In the genomic region with DNA sequence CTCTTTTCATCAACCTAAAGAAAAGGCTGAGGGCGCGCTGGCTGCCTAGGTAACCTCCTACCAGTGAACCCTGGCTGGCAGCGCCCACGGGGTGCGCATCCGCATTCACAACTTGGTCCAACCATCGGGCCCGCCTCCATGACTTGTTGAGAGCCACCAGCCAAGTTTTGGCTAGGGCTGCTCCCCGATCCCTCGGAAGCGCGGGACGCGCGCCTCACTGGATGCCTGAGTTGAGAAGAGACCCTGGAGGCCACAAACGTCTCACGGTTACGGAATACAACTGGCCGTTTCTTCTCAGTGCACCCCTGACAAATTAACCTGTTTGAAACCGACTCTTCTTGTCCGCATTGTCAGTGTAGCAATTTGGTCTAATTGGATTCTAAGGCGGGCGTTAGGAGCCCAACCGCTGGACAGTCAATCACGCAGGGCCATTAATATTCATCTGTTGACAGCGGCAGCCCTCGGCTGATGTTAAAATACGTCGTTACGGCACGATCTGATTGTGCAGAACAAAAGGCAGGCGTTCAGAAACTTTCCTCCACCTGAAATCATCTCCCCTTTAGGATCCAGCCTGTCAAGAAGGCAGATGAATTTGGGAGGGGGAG, we compare ENCODE assay signal across 16 cellular contexts. TPM values are rescaled to one million over a fixed set of nuclear protein-coding genes. Genes with fewer than 3 reads are reported as not detected.
DNase-seq lines count a peak whose midpoint lies in the region; ATAC-seq and TF ChIP-seq lines count a peak whose summit lies in the region.
"Had no signal": no experiment of that assay in that cellular context is flagged by ENCODE, and none has a peak within 500 bp of the region (broad histone marks: within the 10 kb centered on the region; RNA-seq: fewer than 3 reads in every experiment).

No MANE protein-coding gene starts in this region.

- no peak for ATAC-seq in activated T-cell treated with anti-CD3 and anti-CD28 coated beads, Interleukin-2, amount 50 U/mL, for 4 hours
- ATAC-seq in activated CD8-positive, alpha-beta T cell treated with anti-CD3 and anti-CD28 coated beads for 36 hours: no peak
- ATAC-seq: body of pancreas, foreskin keratinocyte had no signal

- H3K23ac ChIP-seq in trophoblast cell (ENCODE audit: low read length): no peak overlapping the region

- peak; percentile 20 for DNase-seq in activated T-cell treated with anti-CD3 and anti-CD28 coated beads, Interleukin-2, amount 50 U/mL, for 1 hour
- no peak for DNase-seq in activated T-cell treated with anti-CD3 and anti-CD28 coated beads, Interleukin-2, amount 50 U/mL, for 4 hours
- DNase-seq in trophoblast cell: no peak
- DNase-seq in activated CD8-positive, alpha-beta T cell treated with anti-CD3 and anti-CD28 coated beads for 36 hours: no peak
- no peak for DNase-seq in vagina (ENCODE audit: extremely low spot score in 2 of 2)
- DNase-seq in NCI-H510A treated with DMSO at 0.1 percent for 48 hours (lab: John Stamatoyannopoulos, UW): no peak
- DNase-seq: ACHN; body of pancreas; foreskin keratinocyte; HFFc6; MM.1S; stimulated activated CD4-positive, alpha-beta T cell treated with anti-CD3 and anti-CD28 coated beads, Interleukin-12 subunit alpha, Interleukin-12 subunit beta, amount 100 ng/mL, for 4 hours; WERI-Rb-1 had no signal

- no peak overlapping the region for H3K4ac ChIP-seq in trophoblast cell (ENCODE audit: low read depth, low read length)

- no peak overlapping the region for H3K27ac ChIP-seq in HUES6 (ENCODE audit: low read depth, low read length)
- no peak overlapping the region for H3K27ac ChIP-seq in trophoblast cell (ENCODE audit: low read depth, low read length)
- H3K27ac ChIP-seq in vagina: no peak overlapping the region
- H3K27ac ChIP-seq: body of pancreas, foreskin keratinocyte, SK-N-MC, WERI-Rb-1 had no signal

- no peaks in the 10 kb centered on the region for H3K4me1 Mint-ChIP-seq in activated T-cell treated with anti-CD3 and anti-CD28 coated beads, Interleukin-2, amount 50 U/mL, for 4 hours (ENCODE audit: low read depth)
- peaks cover 3% of the 10 kb centered on the region for H3K4me1 Mint-ChIP-seq in activated CD8-positive, alpha-beta T cell treated with anti-CD3 and anti-CD28 coated beads for 36 hours (ENCODE audit: low read depth)

- no peak overlapping the region for H4K12ac ChIP-seq in trophoblast cell (ENCODE audit: low read depth, low read length)

- peaks cover 25% of the 10 kb centered on the region for H3K27me3 Mint-ChIP-seq in activated T-cell treated with anti-CD3 and anti-CD28 coated beads, Interleukin-2, amount 50 U/mL, for 4 hours (ENCODE audit: low read depth)
- H3K27me3 Mint-ChIP-seq in activated CD8-positive, alpha-beta T cell treated with anti-CD3 and anti-CD28 coated beads for 36 hours: peaks cover 18% of the 10 kb centered on the region

- peak overlapping the region; percentile 71 for H3K4me2 ChIP-seq in trophoblast cell (ENCODE audit: low read length)

- no peak overlapping the region for H4K8ac ChIP-seq in trophoblast cell (ENCODE audit: low read depth, low read length)

- POLR2A ChIA-PET in activated CD8-positive, alpha-beta T cell treated with anti-CD3 and anti-CD28 coated beads for 36 hours (lab: Charles Lee): no interaction called here

- no peaks in the 10 kb centered on the region for H3K36me3 Mint-ChIP-seq in activated T-cell treated with anti-CD3 and anti-CD28 coated beads, Interleukin-2, amount 50 U/mL, for 4 hours (ENCODE audit: insufficient read depth)
- H3K36me3 Mint-ChIP-seq in activated CD8-positive, alpha-beta T cell treated with anti-CD3 and anti-CD28 coated beads for 36 hours (ENCODE audit: low read depth): no peaks in the 10 kb centered on the region

- peak overlapping the region; percentile 18 for H3K9ac ChIP-seq in HUES6 (ENCODE audit: low read length)
- H3K9ac ChIP-seq in trophoblast cell (ENCODE audit: low read length): no peak overlapping the region

- no peak overlapping the region for H3K18ac ChIP-seq in trophoblast cell (ENCODE audit: low read length)

- no peaks in the 10 kb centered on the region for H3K9me3 Mint-ChIP-seq in activated T-cell treated with anti-CD3 and anti-CD28 coated beads, Interleukin-2, amount 50 U/mL, for 4 hours
- no peaks in the 10 kb centered on the region for H3K9me3 Mint-ChIP-seq in activated CD8-positive, alpha-beta T cell treated with anti-CD3 and anti-CD28 coated beads for 36 hours

- TF ChIP-seq POLR2A in vagina (IDR thresholded peaks at IDR 0.05): no peak

- H4K91ac ChIP-seq in trophoblast cell (ENCODE audit: low read depth, low read length): no peak overlapping the region

- no peak overlapping the region for H2AK5ac ChIP-seq in trophoblast cell (ENCODE audit: low read length)

- TF ChIP-seq CTCF in activated CD8-positive, alpha-beta T cell treated with anti-CD3 and anti-CD28 coated beads for 36 hours (IDR thresholded peaks at IDR 0.05): no peak
- no peak for TF ChIP-seq CTCF in vagina (IDR thresholded peaks at IDR 0.05)

- H2AFZ ChIP-seq in trophoblast cell (ENCODE audit: insufficient read depth, low read length, poor library complexity): peak overlapping the region; percentile 41

- intact Hi-C loops in activated CD8-positive, alpha-beta T cell treated with anti-CD3 and anti-CD28 coated beads for 36 hours (cut with micrococcal nuclease): no loop called here
- intact Hi-C loops in vagina (cut with DNase I): no loop called here

- no peak overlapping the region for H2BK12ac ChIP-seq in trophoblast cell (ENCODE audit: low read length)

- CTCF ChIA-PET in activated CD8-positive, alpha-beta T cell treated with anti-CD3 and anti-CD28 coated beads for 36 hours (lab: Charles Lee): no interaction called here

- no peaks in the 10 kb centered on the region for H3K36me3 ChIP-seq in HUES6 (ENCODE audit: control insufficient read depth, insufficient read depth, low read length)
- H3K36me3 ChIP-seq in trophoblast cell (ENCODE audit: control insufficient read depth in 1 of 2, insufficient read depth in 2 of 2, low read length in 2 of 2): no peaks in the 10 kb centered on the region
- no peaks in the 10 kb centered on the region for H3K36me3 ChIP-seq in vagina
- H3K36me3 ChIP-seq: WERI-Rb-1 had no signal

- no CpG with 5 or more reads among the region's 32 CpGs for WGBS in trophoblast cell (ENCODE audit: extremely low coverage, insufficient coverage, insufficient read length)

- H2BK5ac ChIP-seq in trophoblast cell (ENCODE audit: low read depth, low read length, poor library complexity): no peak overlapping the region

- H3K79me2 ChIP-seq in trophoblast cell (ENCODE audit: control insufficient read depth, insufficient read depth, low read length, poor library complexity): no peaks in the 10 kb centered on the region

- no peak overlapping the region for H2BK120ac ChIP-seq in trophoblast cell (ENCODE audit: insufficient read depth, low read length, poor library complexity)

- no peaks in the 10 kb centered on the region for H3K79me1 ChIP-seq in trophoblast cell (ENCODE audit: low read length)

- no peak overlapping the region for H3K14ac ChIP-seq in trophoblast cell (ENCODE audit: low read length)

- H3K27me3 ChIP-seq in HUES6 (ENCODE audit: control insufficient read depth, insufficient read depth, low read length) (peaks cover 36% of the 10 kb centered on the region), trophoblast cell (ENCODE audit: insufficient read depth, low read length) (peaks cover 18% of the 10 kb centered on the region), vagina (no peaks in the 10 kb centered on the region)
- H3K27me3 ChIP-seq: body of pancreas had no signal

- no peak overlapping the region for H3K4me3 Mint-ChIP-seq in activated T-cell treated with anti-CD3 and anti-CD28 coated beads, Interleukin-2, amount 50 U/mL, for 4 hours
- no peak overlapping the region for H3K4me3 Mint-ChIP-seq in activated CD8-positive, alpha-beta T cell treated with anti-CD3 and anti-CD28 coated beads for 36 hours
- H3K4me3 Mint-ChIP-seq: HFFc6 had no signal

- no peak overlapping the region for H3K27ac Mint-ChIP-seq in activated CD8-positive, alpha-beta T cell treated with anti-CD3 and anti-CD28 coated beads for 36 hours
- H3K27ac Mint-ChIP-seq: HFFc6 had no signal

- no peaks in the 10 kb centered on the region for H3K9me3 ChIP-seq in HUES6 (ENCODE audit: control insufficient read depth, insufficient read depth, low read depth, low read length)
- peaks cover 7% of the 10 kb centered on the region for H3K9me3 ChIP-seq in iPS-18c (ENCODE audit: control insufficient read depth, insufficient read depth, low read length)
- no peaks in the 10 kb centered on the region for H3K9me3 ChIP-seq in trophoblast cell (ENCODE audit: insufficient read depth, low read depth, low read length)
- no peaks in the 10 kb centered on the region for H3K9me3 ChIP-seq in vagina
- H3K9me3 ChIP-seq: body of pancreas had no signal

- H3K4me1 ChIP-seq in HUES6 (ENCODE audit: control insufficient read depth, insufficient read depth, low read length) (peaks cover 58% of the 10 kb centered on the region), trophoblast cell (ENCODE audit: control insufficient read depth in 1 of 2, insufficient read depth in 2 of 2, low read length in 2 of 2) (peaks cover 9 to 14% of the 10 kb centered on the region in 2 experiments), vagina (no peaks in the 10 kb centered on the region)
- H3K4me1 ChIP-seq: foreskin keratinocyte had no signal

- H3K4me3 ChIP-seq in HUES6 (ENCODE audit: low read depth, low read length) (peak overlapping the region; percentile 75), iPS-18c (ENCODE audit: insufficient read depth, low read depth, low read length) (peak overlapping the region; percentile 48), trophoblast cell (ENCODE audit: low read depth, low read length) (peak overlapping the region; percentile 53), vagina (no peak overlapping the region)
- H3K4me3 ChIP-seq: body of pancreas, SK-N-MC had no signal

RNA-seq across cellular contexts. Expression of gene GPC3, which starts 1.3 kb away (rescaled TPM):
- under 1 TPM; 0.46 to 0.82 (median 0.54) TPM for total RNA-seq in activated T-cell treated with anti-CD3 and anti-CD28 coated beads, Interleukin-2, amount 50 U/mL, for 4 hours
- 28.0 and 29.3 TPM in 2 replicates for polyA plus RNA-seq in trophoblast cell (2013)
- under 1 TPM; 0.58 to 0.63 TPM for total RNA-seq in activated CD8-positive, alpha-beta T cell treated with anti-CD3 and anti-CD28 coated beads for 36 hours
- total RNA-seq in vagina: 15.5 TPM
- total RNA-seq: HFFc6 had no signal

Comparison
In these comparisons a context has a peak if more than half of its experiments do, and no peak if none do; other contexts are left out.
1. H3K4me3 ChIP-seq: peak in HUES6 (single experiment), iPS-18c (single experiment) and trophoblast cell (single experiment); none in vagina (0 of 2).